9 cellular contexts compared by ENCODE assay signal in genomic region chr1:230231739-230232075, GRCh38.
A peak's percentile ranks its signal among the peaks of the same experiment; 100 is the strongest.
DNase-seq lines count a peak whose midpoint lies in the region; ATAC-seq, FAIRE-seq and TF ChIP-seq lines count a peak whose summit lies in the region.
"Had no signal": no experiment of that assay in that cellular context is flagged by ENCODE, and none has a peak within 500 bp of the region (broad histone marks: within the 10 kb centered on the region; RNA-seq: fewer than 3 reads in every experiment).

No MANE protein-coding gene starts in this region.

- peak; percentile 90 for ATAC-seq in activated T-helper 17 cell treated with anti-CD3 and anti-CD28 coated beads, Interleukin-2, amount 50 U/mL, for 72 hours (replicated peaks)
- ATAC-seq in HG02610 (IDR thresholded peaks at IDR 0.05; ENCODE audit: unreplicated experiment), result no peak

- peak overlapping the region; percentile 81 for H3K27ac Mint-ChIP-seq in activated T-helper 17 cell treated with anti-CD3 and anti-CD28 coated beads, Interleukin-2, amount 50 U/mL, for 72 hours

- H3K27me3 Mint-ChIP-seq in activated T-helper 17 cell treated with anti-CD3 and anti-CD28 coated beads, Interleukin-2, amount 50 U/mL, for 72 hours, result no peaks in the 10 kb centered on the region

- no peaks in the 10 kb centered on the region for H3F3A ChIP-seq in SK-N-SH (replicated peaks; ENCODE audit: insufficient read depth)

- no peak for DNase-seq in SK-N-SH
- DNase-seq in GM19239 (ENCODE audit: insufficient read length, low spot score), result no peak
- DNase-seq in frontal cortex (ENCODE audit: low spot score in 2 of 2), result no peak
- DNase-seq: retina had no signal

- TF ChIP-seq CTCF in SK-N-SH (IDR thresholded peaks at IDR 0.05), result no peak

- H3K4me3 ChIP-seq in HUES48 (ENCODE audit: low read depth, low read length) (no peak overlapping the region), iPS-20b (ENCODE audit: low read length) (peak overlapping the region; percentile 17; the same call in 1 of the 2 replicates), skeletal muscle tissue (ENCODE audit: low read length in 3 of 3) (peak overlapping the region in 1 of 3 donors; percentile 48), SK-N-SH (ENCODE audit: low read depth in 2 of 2, low read length in 1 of 2) (no peak overlapping the region)

- H4K20me1 ChIP-seq in SK-N-SH (ENCODE audit: insufficient read depth), result peaks cover 4% of the 10 kb centered on the region; the same call in 1 of the 2 replicates

- H3K27ac ChIP-seq in HUES48 (ENCODE audit: low read depth, low read length) (peak overlapping the region; percentile 69), iPS-20b (ENCODE audit: low read length) (no peak overlapping the region), skeletal muscle tissue (ENCODE audit: low read depth, low read length) (peak overlapping the region; percentile 51), SK-N-SH (ENCODE audit: low read depth in 2 of 2, low read length in 1 of 2) (no peak overlapping the region)

- no peak for TF ChIP-seq EP300 in SK-N-SH (IDR thresholded peaks at IDR 0.05; ENCODE audit: borderline replicate concordance in 1 of 2, low read depth in 1 of 2, low read length in 1 of 2)

- POLR2A ChIA-PET in SK-N-SH (lab: Yijun Ruan, JAX), result no interaction called here

- H3K36me3 Mint-ChIP-seq in activated T-helper 17 cell treated with anti-CD3 and anti-CD28 coated beads, Interleukin-2, amount 50 U/mL, for 72 hours (ENCODE audit: low read depth), result peaks cover 22% of the 10 kb centered on the region

- H3K4me3 Mint-ChIP-seq in activated T-helper 17 cell treated with anti-CD3 and anti-CD28 coated beads, Interleukin-2, amount 50 U/mL, for 72 hours, result peak overlapping the region; percentile 33

- no peak overlapping the region for H3K4me2 ChIP-seq in SK-N-SH

- H3K9ac ChIP-seq in HUES48 (ENCODE audit: low read depth, low read length) (no peak overlapping the region), iPS-20b (ENCODE audit: low read depth, low read length) (no peak overlapping the region), skeletal muscle tissue (ENCODE audit: low read depth in 1 of 3, low read length in 3 of 3) (peak overlapping the region; percentile 42 to 52 (median 50)), SK-N-SH (no peak overlapping the region)

- H3K9me3 Mint-ChIP-seq in activated T-helper 17 cell treated with anti-CD3 and anti-CD28 coated beads, Interleukin-2, amount 50 U/mL, for 72 hours, result no peaks in the 10 kb centered on the region

- H3K79me2 ChIP-seq in SK-N-SH (ENCODE audit: insufficient read depth), result peaks cover 3% of the 10 kb centered on the region; the same call in 1 of the 2 replicates

- 97% methylated on average over 7 of the region's 7 CpGs for WGBS in SK-N-SH (ENCODE audit: low lambda C conversion rate)

- H3K36me3 ChIP-seq in HUES48 (ENCODE audit: control insufficient read depth, insufficient read depth, low read length) (no peaks in the 10 kb centered on the region), iPS-20b (ENCODE audit: insufficient read depth, low read depth, low read length) (no peaks in the 10 kb centered on the region), skeletal muscle tissue (ENCODE audit: control insufficient read depth in 3 of 3, insufficient read depth in 3 of 3, low read length in 3 of 3) (no peaks in the 10 kb centered on the region), SK-N-SH (replicated peaks in 1 of 2; ENCODE audit: control insufficient read depth in 1 of 2, insufficient read depth in 2 of 2, low read length in 1 of 2) (peaks cover 6 to 11% of the 10 kb centered on the region in 2 experiments)

- H3K4me1 ChIP-seq in HUES48 (ENCODE audit: control insufficient read depth, insufficient read depth, low read length) (peaks cover 33% of the 10 kb centered on the region), iPS-20b (ENCODE audit: insufficient read depth, low read length) (peaks cover 24% of the 10 kb centered on the region), skeletal muscle tissue (ENCODE audit: control insufficient read depth in 3 of 3, insufficient read depth in 3 of 3, low read length in 3 of 3) (peaks cover 23 to 30% (median 24%) of the 10 kb centered on the region in 3 donors), SK-N-SH (ENCODE audit: control insufficient read depth in 1 of 2, insufficient read depth in 2 of 2, low read depth in 1 of 2, low read length in 1 of 2) (peaks cover 5 to 9% of the 10 kb centered on the region in 2 experiments; a peak in 3 of 4 replicates)

- no peaks in the 10 kb centered on the region for H3K9me3 ChIP-seq in HUES48 (ENCODE audit: control insufficient read depth, insufficient read depth, low read length)
- H3K9me3 ChIP-seq in iPS-20b (ENCODE audit: insufficient read depth, low read depth, low read length), result no peaks in the 10 kb centered on the region
- H3K9me3 ChIP-seq in skeletal muscle tissue (ENCODE audit: control insufficient read depth in 3 of 3, low read length in 3 of 3), result no peaks in the 10 kb centered on the region
- no peaks in the 10 kb centered on the region for H3K9me3 ChIP-seq in SK-N-SH

- FAIRE-seq in GM19239 (lab: Jason Lieb, UNC) (no peak), frontal cortex (lab: Jason Lieb, UNC) (no peak)

- no peak overlapping the region for H2AFZ ChIP-seq in SK-N-SH (ENCODE audit: low read depth)

- H3K27me3 ChIP-seq in HUES48 (ENCODE audit: control insufficient read depth, insufficient read depth, low read length) (no peaks in the 10 kb centered on the region), iPS-20b (ENCODE audit: insufficient read depth, low read length) (no peaks in the 10 kb centered on the region), skeletal muscle tissue (ENCODE audit: control insufficient read depth in 3 of 3, insufficient read depth in 3 of 3, low read length in 3 of 3) (no peaks in the 10 kb centered on the region), SK-N-SH (ENCODE audit: insufficient read depth) (no peaks in the 10 kb centered on the region)

- H3K9me2 ChIP-seq in SK-N-SH, result no peaks in the 10 kb centered on the region

- peaks cover 15% of the 10 kb centered on the region for H3K4me1 Mint-ChIP-seq in activated T-helper 17 cell treated with anti-CD3 and anti-CD28 coated beads, Interleukin-2, amount 50 U/mL, for 72 hours

- CTCF ChIA-PET in SK-N-SH (lab: Yijun Ruan, JAX), result interaction anchor here (0.6 to 1.3 kb wide), 2 partner anchors 10 to 1472 kb away, joined by 3 read pairs; no protein-coding TSS in a partner anchor

- TF ChIP-seq RAD21 in SK-N-SH (IDR thresholded peaks at IDR 0.05; ENCODE audit: low read length), result no peak

TF ChIP-seq in SK-N-SH, 30 proteins besides CTCF, POLR2A, EP300 and RAD21 (continues in another document):
- TF ChIP-seq USF1 (IDR thresholded peaks at IDR 0.05; ENCODE audit: borderline replicate concordance, low read depth), result no peak
- no peak for TF ChIP-seq MXI1 (IDR thresholded peaks at IDR 0.05; ENCODE audit: low read depth, low read length)
- TF ChIP-seq REST (IDR thresholded peaks at IDR 0.05; ENCODE audit: low read depth, low read length), result no peak
- no peak for TF ChIP-seq TCF12 (IDR thresholded peaks at IDR 0.05)
- no peak for TF ChIP-seq FOXM1 (IDR thresholded peaks at IDR 0.05; ENCODE audit: low read depth)
- TF ChIP-seq PBX3 (IDR thresholded peaks at IDR 0.05), result no peak
- TF ChIP-seq FOSL2 (IDR thresholded peaks at IDR 0.05; ENCODE audit: borderline replicate concordance, low read depth), result no peak
- no peak for TF ChIP-seq RFX5 (IDR thresholded peaks at IDR 0.05; ENCODE audit: low read length)
- no peak for TF ChIP-seq EZH2phosphoT487 (IDR thresholded peaks at IDR 0.05; ENCODE audit: borderline replicate concordance, low read depth)
- TF ChIP-seq ELF1 (IDR thresholded peaks at IDR 0.05), result no peak
- no peak for TF ChIP-seq TAF1 (IDR thresholded peaks at IDR 0.05; ENCODE audit: borderline replicate concordance, low read depth, low read length)
- no peak for TF ChIP-seq RXRA (IDR thresholded peaks at IDR 0.05; ENCODE audit: borderline replicate concordance, low read depth)
- no peak for TF ChIP-seq GATA2 (CRISPR knock-in tag; IDR thresholded peaks at IDR 0.05)

Comparison
In these comparisons a context has a peak if more than half of its experiments do, and no peak if none do; other contexts are left out.
1. H3K27ac ChIP-seq: peak in HUES48 (single experiment) and skeletal muscle tissue (single experiment); none in iPS-20b (single experiment) and SK-N-SH (0 of 2).
2. H3K9ac ChIP-seq: peak in skeletal muscle tissue (3 of 3); none in HUES48 (single experiment), iPS-20b (single experiment) and SK-N-SH (single experiment).